Comparison of ENCODE assay signal across 27 cellular contexts in genomic region chr10:67487906-67488619, GRCh38.
"Had no signal": no experiment of that assay in that cellular context is flagged by ENCODE, and none has a peak within 500 bp of the region (broad histone marks: within the 10 kb centered on the region; RNA-seq: fewer than 3 reads in every experiment).

No MANE protein-coding gene starts in this region.

- DNase-seq: activated CD4-positive, alpha-beta T cell treated with anti-CD3 and anti-CD28 coated beads, Interleukin-2, amount 10 ng/mL, durations not matched to agents 7 days and 5 days; activated CD4-positive, alpha-beta T cell treated with anti-CD3 and anti-CD28 coated beads, Interleukin-2, amount 50 U/mL, for 48 hours; activated CD8-positive, alpha-beta T cell treated with anti-CD3 and anti-CD28 coated beads, Interleukin-2, amount 10 ng/mL, durations not matched to agents 7 days and 5 days; activated gamma-delta T cell; activated naive CD4-positive, alpha-beta T cell treated with Interleukin-2 at 50 U/mL for 16 hours; activated naive CD8-positive, alpha-beta T cell treated with anti-CD3 and anti-CD28 coated beads, Interleukin-2, amount 10 ng/mL, durations not matched to agents 7 days and 5 days; activated T-cell treated with anti-CD3 and anti-CD28 coated beads, Interleukin-2, amount 50 U/mL, for 24 hours; body of pancreas; KG1; MM.1S; NCI-H1048; NCI-H1105 treated with DMSO at 0.1 percent for 48 hours; NCI-H1436; NCI-H1694; NCI-H1930; NCI-H2081 treated with DMSO at 0.1 percent for 48 hours; NCI-H510A; NCI-H526; NCI-H748 treated with DMSO at 0.1 percent for 48 hours; NK-92 treated with Interleukin-12 subunit alpha and Interleukin-12 subunit beta, amount 100 ng/mL, for 24 hours; OCI-M1; SHP77; T1000 had no signal

- H3K27ac ChIP-seq: body of pancreas, breast epithelium had no signal

- H3K36me3 ChIP-seq: breast epithelium had no signal

- H3K4me3 ChIP-seq: body of pancreas, breast epithelium had no signal

- H3K9me3 ChIP-seq: body of pancreas had no signal

- H3K4me1 ChIP-seq: breast epithelium had no signal

- ATAC-seq: activated CD4-positive, CD25-positive, alpha-beta regulatory T cell treated with anti-CD3 and anti-CD28 coated beads, Interleukin-2, amount 50 U/mL, for 24 hours; activated CD8-positive, alpha-beta T cell treated with anti-CD3 and anti-CD28 coated beads, Interleukin-2, amount 10 ng/mL, durations not matched to agents 7 days and 5 days; body of pancreas; Panc1; SK-N-SH treated with all-trans-retinoic acid at 6 μM for 48 hours had no signal

- H3K27me3 ChIP-seq: body of pancreas, breast epithelium had no signal
